ENCODE assay signal across 12 cellular contexts in genomic region chr1:151510020-151510405, GRCh38. TPM values are rescaled to one million over a fixed set of nuclear protein-coding genes. Genes with fewer than 3 reads are reported as not detected.
A peak's percentile ranks its signal among the peaks of the same experiment; 100 is the strongest.
DNase-seq lines count a peak whose midpoint lies in the region; ATAC-seq, FAIRE-seq and TF ChIP-seq lines count a peak whose summit lies in the region.
"Had no signal": no experiment of that assay in that cellular context is flagged by ENCODE, and none has a peak within 500 bp of the region (broad histone marks: within the 10 kb centered on the region; RNA-seq: fewer than 3 reads in every experiment).

No MANE protein-coding gene starts in this region.

- dilution Hi-C loops in keratinocyte (cut with MboI; ENCODE audit: extremely low pct_ligation_motif_present, low sequenced_read_pairs), result no loop called here

- no peaks in the 10 kb centered on the region for H3K9me1 ChIP-seq in keratinocyte (ENCODE audit: control insufficient read depth, extremely low read depth, insufficient read depth, low read length)

- H3K4me1 ChIP-seq in keratinocyte (ENCODE audit: control insufficient read depth, extremely low read depth, insufficient read depth, low read length), result peaks cover 38% of the 10 kb centered on the region
- H3K4me1 ChIP-seq in right atrium auricular region, result peaks cover 0 to 20% of the 10 kb centered on the region in 2 donors

- no peaks in the 10 kb centered on the region for H4K20me1 ChIP-seq in keratinocyte (ENCODE audit: control insufficient read depth, extremely low read depth, insufficient read depth, low read length)

- no peak overlapping the region for H3K9ac ChIP-seq in keratinocyte (ENCODE audit: control insufficient read depth, extremely low read depth, insufficient read depth, low read length)

- no peaks in the 10 kb centered on the region for H3K27me3 Mint-ChIP-seq in activated T-cell treated with anti-CD3 and anti-CD28 coated beads, Interleukin-2, amount 50 U/mL, for 24 hours
- H3K27me3 Mint-ChIP-seq in stimulated activated memory B cell treated with anti-CD40 and anti-IgM and Interleukin-4, amounts not matched to agents 10 μg/mL and 1 μg/mL and 100 μg/mL, for 72 hours, result no peaks in the 10 kb centered on the region

- TF ChIP-seq CTCF in VCaP (conservative IDR thresholded peaks at IDR 0.05) (no peak), keratinocyte (optimal IDR thresholded peaks at IDR 0.05 in 1 of 3, IDR thresholded peaks at IDR 0.05 in 1 of 3, conservative IDR thresholded peaks at IDR 0.05 in 1 of 3; ENCODE audit: extremely low read depth in 1 of 3, insufficient read depth in 2 of 3, low read length in 3 of 3) (no peak), right atrium auricular region (IDR thresholded peaks at IDR 0.05) (no peak)

- DNase-seq in activated T-cell treated with anti-CD3 and anti-CD28 coated beads, Interleukin-2, amount 50 U/mL, for 24 hours, result no peak
- DNase-seq in activated T-cell treated with anti-CD3 and anti-CD28 coated beads, Interleukin-2, amount 50 U/mL, for 48 hours, result no peak
- DNase-seq in keratinocyte (ENCODE audit: low read depth, low spot score) (no peak), kidney glomerular epithelial cell (lab: John Stamatoyannopoulos, UW) (no peak), hepatic stellate cell (ENCODE audit: low spot score) (no peak), right atrium auricular region (ENCODE audit: low spot score) (no peak)

- H3K36me3 ChIP-seq in keratinocyte (ENCODE audit: control insufficient read depth in 2 of 2, extremely low read depth in 1 of 2, insufficient read depth in 2 of 2, low read length in 2 of 2) (no peaks in the 10 kb centered on the region), right atrium auricular region (no peaks in the 10 kb centered on the region)
- H3K36me3 ChIP-seq: SJSA1, vagina had no signal

- ATAC-seq in stimulated activated memory B cell treated with anti-CD40 and anti-IgM and Interleukin-4, amounts not matched to agents 10 μg/mL and 1 μg/mL and 100 μg/mL, for 72 hours, result no peak
- ATAC-seq: GM12878 had no signal

- peaks cover 27% of the 10 kb centered on the region for H3K4me1 Mint-ChIP-seq in activated T-cell treated with anti-CD3 and anti-CD28 coated beads, Interleukin-2, amount 50 U/mL, for 24 hours (ENCODE audit: low read depth)
- peaks cover 34% of the 10 kb centered on the region for H3K4me1 Mint-ChIP-seq in stimulated activated memory B cell treated with anti-CD40 and anti-IgM and Interleukin-4, amounts not matched to agents 10 μg/mL and 1 μg/mL and 100 μg/mL, for 72 hours

- H3K79me2 ChIP-seq in keratinocyte (ENCODE audit: control insufficient read depth, insufficient read depth, low read length), result no peaks in the 10 kb centered on the region

- peak overlapping the region; percentile 95 for H3K4me2 ChIP-seq in keratinocyte (ENCODE audit: control insufficient read depth, extremely low read depth, insufficient read depth, low read depth, low read length)

- H3K27ac ChIP-seq in VCaP, result peak overlapping the region; percentile 99
- H3K27ac ChIP-seq in keratinocyte (ENCODE audit: control insufficient read depth, insufficient read depth, low read length), result no peak overlapping the region
- no peak overlapping the region for H3K27ac ChIP-seq in right atrium auricular region
- H3K27ac ChIP-seq: epithelial cell of prostate, SJSA1 had no signal

- H2AFZ ChIP-seq in keratinocyte (ENCODE audit: control insufficient read depth, low read length), result no peak overlapping the region

- H3K27me3 ChIP-seq in keratinocyte (ENCODE audit: control insufficient read depth, extremely low read depth, insufficient read depth, low read length), result no peaks in the 10 kb centered on the region
- no peaks in the 10 kb centered on the region for H3K27me3 ChIP-seq in right atrium auricular region
- H3K27me3 ChIP-seq: vagina had no signal

- H3K9me3 ChIP-seq in keratinocyte (ENCODE audit: control insufficient read depth, low read depth, low read length) (no peaks in the 10 kb centered on the region), right atrium auricular region (no peaks in the 10 kb centered on the region)
- H3K9me3 ChIP-seq: vagina had no signal

- peak overlapping the region; percentile 80 for H3K4me3 Mint-ChIP-seq in activated T-cell treated with anti-CD3 and anti-CD28 coated beads, Interleukin-2, amount 50 U/mL, for 24 hours
- H3K4me3 Mint-ChIP-seq in stimulated activated memory B cell treated with anti-CD40 and anti-IgM and Interleukin-4, amounts not matched to agents 10 μg/mL and 1 μg/mL and 100 μg/mL, for 72 hours, result peak overlapping the region; percentile 94

- H3K4me3 ChIP-seq in keratinocyte (ENCODE audit: control insufficient read depth in 2 of 3, extremely low read depth in 1 of 3, insufficient read depth in 2 of 3, low read depth in 1 of 3, low read length in 3 of 3) (no peak overlapping the region), right atrium auricular region (no peak overlapping the region)

- H3K27ac Mint-ChIP-seq in activated T-cell treated with anti-CD3 and anti-CD28 coated beads, Interleukin-2, amount 50 U/mL, for 24 hours, result no peak overlapping the region
- H3K27ac Mint-ChIP-seq in stimulated activated memory B cell treated with anti-CD40 and anti-IgM and Interleukin-4, amounts not matched to agents 10 μg/mL and 1 μg/mL and 100 μg/mL, for 72 hours, result no peak overlapping the region

- no peaks in the 10 kb centered on the region for H3K36me3 Mint-ChIP-seq in activated T-cell treated with anti-CD3 and anti-CD28 coated beads, Interleukin-2, amount 50 U/mL, for 24 hours (ENCODE audit: low read depth)
- H3K36me3 Mint-ChIP-seq in stimulated activated memory B cell treated with anti-CD40 and anti-IgM and Interleukin-4, amounts not matched to agents 10 μg/mL and 1 μg/mL and 100 μg/mL, for 72 hours, result no peaks in the 10 kb centered on the region

- no peak for FAIRE-seq in keratinocyte (lab: Jason Lieb, UNC)
- FAIRE-seq: GM12878 had no signal

- no peaks in the 10 kb centered on the region for H3K9me3 Mint-ChIP-seq in activated T-cell treated with anti-CD3 and anti-CD28 coated beads, Interleukin-2, amount 50 U/mL, for 24 hours
- H3K9me3 Mint-ChIP-seq in stimulated activated memory B cell treated with anti-CD40 and anti-IgM and Interleukin-4, amounts not matched to agents 10 μg/mL and 1 μg/mL and 100 μg/mL, for 72 hours, result no peaks in the 10 kb centered on the region

RNA-seq across cellular contexts. Expression of gene CGN, which starts 1.2 kb away (rescaled TPM):
- 2.0 to 4.1 TPM (median 2.9 TPM) in 3 replicates for polyA plus RNA-seq in keratinocyte
- polyA plus RNA-seq in keratinocyte (2011; ENCODE audit: low read depth), result 28.0 TPM
- polyA plus RNA-seq in keratinocyte (2011; cell fraction: cytosol; rRNA removed), result 1.2 and 1.8 TPM in 2 replicates
- 11.2 and 11.8 TPM in 2 replicates for polyA plus RNA-seq in keratinocyte (2011; cell fraction: nucleus; rRNA removed)
- 5.5 and 22.1 TPM in 2 replicates for polyA plus RNA-seq in keratinocyte (2012; ENCODE audit: low replicate concordance)
- polyA minus RNA-seq in keratinocyte, result 1.6 to 9.2 TPM (median 4.0 TPM) in 3 replicates
- 1.2 TPM for polyA minus RNA-seq in keratinocyte (2011; cell fraction: cytosol; rRNA and poly(A)+ RNA removed)
- polyA minus RNA-seq in keratinocyte (2011; cell fraction: nucleus; rRNA and poly(A)+ RNA removed), result 3.5 and 4.7 TPM in 2 replicates
- total RNA-seq in right atrium auricular region, result 1 to 10 TPM; 3.3 to 5.4 TPM

RNA-seq across cellular contexts. Expression of gene TUFT1, which starts 30.1 kb away (rescaled TPM):
- polyA plus RNA-seq in keratinocyte, result 70.0 to 82.3 TPM (median 80.1 TPM) in 3 replicates
- 232 TPM for polyA plus RNA-seq in keratinocyte (2011; ENCODE audit: low read depth)
- polyA plus RNA-seq in keratinocyte (2011; cell fraction: cytosol; rRNA removed), result 68.6 and 92.2 TPM in 2 replicates
- 155 and 156 TPM in 2 replicates for polyA plus RNA-seq in keratinocyte (2011; cell fraction: nucleus; rRNA removed)
- 65.9 and 73.6 TPM in 2 replicates for polyA plus RNA-seq in keratinocyte (2012; ENCODE audit: low replicate concordance)
- polyA minus RNA-seq in keratinocyte, result 52.3 to 67.8 TPM (median 57.4 TPM) in 3 replicates
- polyA minus RNA-seq in keratinocyte (2011; cell fraction: cytosol; rRNA and poly(A)+ RNA removed), result 54.3 TPM
- 52.9 and 96.0 TPM in 2 replicates for polyA minus RNA-seq in keratinocyte (2011; cell fraction: nucleus; rRNA and poly(A)+ RNA removed)
- 1 to 10 TPM; 4.3 to 7.9 TPM for total RNA-seq in right atrium auricular region

RNA-seq across cellular contexts. Expression of gene POGZ, which starts 50.7 kb away (rescaled TPM):
- 24.9 to 29.9 TPM (median 28.8 TPM) in 3 replicates for polyA plus RNA-seq in keratinocyte
- polyA plus RNA-seq in keratinocyte (2011; ENCODE audit: low read depth), result 11.9 TPM
- polyA plus RNA-seq in keratinocyte (2011; cell fraction: cytosol; rRNA removed), result 8.9 and 12.5 TPM in 2 replicates
- 117 and 126 TPM in 2 replicates for polyA plus RNA-seq in keratinocyte (2011; cell fraction: nucleus; rRNA removed)
- polyA plus RNA-seq in keratinocyte (2012; ENCODE audit: low replicate concordance), result 14.4 and 18.6 TPM in 2 replicates
- 53.3 to 105 TPM (median 69.6 TPM) in 3 replicates for polyA minus RNA-seq in keratinocyte
- polyA minus RNA-seq in keratinocyte (2011; cell fraction: cytosol; rRNA and poly(A)+ RNA removed), result 11.9 TPM
- polyA minus RNA-seq in keratinocyte (2011; cell fraction: nucleus; rRNA and poly(A)+ RNA removed), result 38.3 and 84.5 TPM in 2 replicates
- total RNA-seq in right atrium auricular region, result 10 to 100 TPM; 21.8 to 29.2 TPM
